In the genomic region with DNA sequence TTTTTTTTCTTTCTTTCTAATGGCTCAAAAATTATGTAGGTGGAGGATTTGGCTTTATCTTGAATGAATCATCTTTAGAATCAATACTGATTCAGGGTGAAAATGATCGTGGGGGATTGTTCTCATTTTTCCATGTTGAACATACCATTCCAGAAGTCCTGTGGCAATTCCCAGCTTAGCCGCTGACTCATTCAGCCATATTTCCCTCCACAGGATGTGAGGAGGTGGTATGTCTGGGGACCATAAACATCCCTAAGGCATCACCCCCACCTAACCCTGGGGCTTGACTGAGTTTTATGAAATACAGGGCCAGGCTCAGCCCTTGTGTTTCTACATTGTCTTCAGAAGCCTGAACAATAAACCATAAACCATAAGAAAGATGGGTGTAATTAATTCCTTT, we compare ENCODE assay signal across 16 cellular contexts.
DNase-seq lines count a peak whose midpoint lies in the region; ATAC-seq and TF ChIP-seq lines count a peak whose summit lies in the region.
"Had no signal": no experiment of that assay in that cellular context is flagged by ENCODE, and none has a peak within 500 bp of the region (broad histone marks: within the 10 kb centered on the region; RNA-seq: fewer than 3 reads in every experiment).

No MANE protein-coding gene starts in this region.

- TF ChIP-seq CTCF in fibroblast of the aortic adventitia (IDR thresholded peaks at IDR 0.05; ENCODE audit: insufficient read depth, low read length) (no peak), smooth muscle cell (IDR thresholded peaks at IDR 0.05; ENCODE audit: borderline replicate concordance, insufficient read depth, poor library complexity, severe bottlenecking) (no peak), prostate gland (IDR thresholded peaks at IDR 0.05) (no peak)

- DNase-seq in GM04504 (ENCODE audit: low read depth) (peak; percentile 87), SW 1271 (lab: John Stamatoyannopoulos, UW) (peak; percentile 36 to 39), fibroblast of the aortic adventitia (ENCODE audit: low read depth) (peak; percentile 98), smooth muscle cell (lab: John Stamatoyannopoulos, UW; ENCODE audit: unreplicated experiment) (no peak), SIG-M5 treated with dmso at 0.1 percent for 504 hours (lab: John Stamatoyannopoulos, UW; ENCODE audit: unreplicated experiment) (no peak), prostate gland (ENCODE audit: low spot score) (no peak), Ammon's horn (ENCODE audit: low spot score) (no peak)
- DNase-seq: activated CD4-positive, CD25-positive, alpha-beta regulatory T cell; activated effector memory CD4-positive, alpha-beta T cell treated with anti-CD3 and anti-CD28 coated beads, Interleukin-2, amount 50 U/mL, for 16 hours; DND-41; KG1; NCI-H2171 treated with DMSO at 0.1 percent for 48 hours; Peyer's patch; stimulated activated CD4-positive, alpha-beta T cell treated with anti-CD3 and anti-CD28 coated beads, Interleukin-1b, Interleukin-23, amount 100 ng/mL, for 48 hours; stomach had no signal

- H3K27me3 ChIP-seq in smooth muscle cell (ENCODE audit: low read depth) (no peaks in the 10 kb centered on the region), prostate gland (replicated peaks; ENCODE audit: insufficient read depth) (no peaks in the 10 kb centered on the region)
- H3K27me3 ChIP-seq: Peyer's patch, stomach had no signal

- H3K4me2 ChIP-seq in smooth muscle cell: peak overlapping the region; percentile 77

- H3K4me3 ChIP-seq in fibroblast of the aortic adventitia (ENCODE audit: low read depth, low read length) (no peak overlapping the region), smooth muscle cell (no peak overlapping the region), prostate gland (no peak overlapping the region)
- H3K4me3 ChIP-seq: Peyer's patch, stomach had no signal

- no peak for TF ChIP-seq POLR2A in prostate gland (IDR thresholded peaks at IDR 0.05)

- H3K36me3 ChIP-seq in smooth muscle cell (ENCODE audit: low read depth): no peaks in the 10 kb centered on the region
- H3K36me3 ChIP-seq in prostate gland: no peaks in the 10 kb centered on the region
- H3K36me3 ChIP-seq: Peyer's patch, stomach had no signal

- peaks cover 36% of the 10 kb centered on the region for H3F3A ChIP-seq in smooth muscle cell (ENCODE audit: low read depth)

- H3K79me2 ChIP-seq in smooth muscle cell (ENCODE audit: low read depth): peaks cover 4% of the 10 kb centered on the region

- WGBS in smooth muscle cell (ENCODE audit: low lambda C conversion rate): 3% methylated on average over 2 of the region's 2 CpGs
- WGBS in prostate gland: 83% methylated on average over 2 of the region's 2 CpGs

- H4K20me1 ChIP-seq in smooth muscle cell (ENCODE audit: low read depth): no peaks in the 10 kb centered on the region

- no peak for ATAC-seq in HG03039 (IDR thresholded peaks at IDR 0.05; ENCODE audit: unreplicated experiment)

- peak overlapping the region; percentile 99 for H3K27ac ChIP-seq in smooth muscle cell (ENCODE audit: low read depth)
- H3K27ac ChIP-seq in prostate gland: no peak overlapping the region
- H3K27ac ChIP-seq: Peyer's patch, stomach had no signal

- intact Hi-C loops in prostate gland (cut with DNase I): no loop called here

- peak overlapping the region; percentile 78 for H3K9ac ChIP-seq in smooth muscle cell (ENCODE audit: low read depth)

- H3K4me1 ChIP-seq in smooth muscle cell (ENCODE audit: low read depth): peaks cover 26% of the 10 kb centered on the region
- H3K4me1 ChIP-seq in prostate gland (replicated peaks): no peaks in the 10 kb centered on the region
- H3K4me1 ChIP-seq: Peyer's patch had no signal

- H2AFZ ChIP-seq in smooth muscle cell (ENCODE audit: low read depth): no peak overlapping the region

- H3K9me3 ChIP-seq in smooth muscle cell (replicated peaks; ENCODE audit: low read depth): no peaks in the 10 kb centered on the region
- no peaks in the 10 kb centered on the region for H3K9me3 ChIP-seq in prostate gland
- H3K9me3 ChIP-seq: Peyer's patch had no signal

Comparison
In these comparisons a context has a peak if more than half of its experiments do, and no peak if none do; other contexts are left out.
1. DNase-seq: peak in GM04504 (single experiment), SW 1271 (2 of 2) and fibroblast of the aortic adventitia (single experiment); none in smooth muscle cell (single experiment), SIG-M5 treated with dmso at 0.1 percent for 504 hours (single experiment), prostate gland (single experiment) and Ammon's horn (single experiment).